Comparison of ENCODE assay signal across 29 cellular contexts in genomic region chr10:34506773-34507172, GRCh38.
A peak's percentile ranks its signal among the peaks of the same experiment; 100 is the strongest.
DNase-seq lines count a peak whose midpoint lies in the region; ATAC-seq and TF ChIP-seq lines count a peak whose summit lies in the region.
"Had no signal": no experiment of that assay in that cellular context is flagged by ENCODE, and none has a peak within 500 bp of the region (broad histone marks: within the 10 kb centered on the region; RNA-seq: fewer than 3 reads in every experiment).

No MANE protein-coding gene starts in this region.

- no peaks in the 10 kb centered on the region for H3K36me3 ChIP-seq in Panc1 (ENCODE audit: control insufficient read depth, insufficient read depth, low read length)
- H3K36me3 ChIP-seq in mesendoderm (ENCODE audit: control insufficient read depth, insufficient read depth, low read length) = no peaks in the 10 kb centered on the region
- H3K36me3 ChIP-seq in Caco-2 (ENCODE audit: control insufficient read depth, insufficient read depth, low read length) = no peaks in the 10 kb centered on the region
- H3K36me3 ChIP-seq in MM.1S (replicated peaks; ENCODE audit: insufficient read depth, low read length) = no peaks in the 10 kb centered on the region
- H3K36me3 ChIP-seq: ascending aorta, cardiac muscle cell, colonic mucosa, right lobe of liver, spleen had no signal

- H3K4me1 ChIP-seq in Panc1 (ENCODE audit: control insufficient read depth, insufficient read depth, low read length) (peaks cover 23% of the 10 kb centered on the region), mesendoderm (ENCODE audit: control insufficient read depth, low read depth, low read length) (peaks cover 11% of the 10 kb centered on the region), Caco-2 (0 out of 2 replicates have a peak, but pooled peaks cover 4% of the 10 kb centered on the region), MM.1S (ENCODE audit: low read length) (no peaks in the 10 kb centered on the region)
- H3K4me1 ChIP-seq: ascending aorta, colonic mucosa, parathyroid adenoma, spleen, testis had no signal

- intact Hi-C loops in Panc1 (cut with micrococcal nuclease; ENCODE audit: unreplicated experiment) (no loop called here), Caco-2 (cut with micrococcal nuclease; ENCODE audit: unreplicated experiment) (no loop called here)

- no peak overlapping the region for H3K4me3 ChIP-seq in Panc1 (ENCODE audit: low read depth in 2 of 2, low read length in 2 of 2)
- no peak overlapping the region for H3K4me3 ChIP-seq in mesendoderm (ENCODE audit: low read length)
- H3K4me3 ChIP-seq in Caco-2 (ENCODE audit: low read depth, low read length) = no peak overlapping the region
- no peak overlapping the region for H3K4me3 ChIP-seq in MM.1S (ENCODE audit: low read length)
- H3K4me3 ChIP-seq: ascending aorta, cardiac muscle cell, colonic mucosa, right lobe of liver, spleen, testis had no signal

- no peaks in the 10 kb centered on the region for H3K27me3 Mint-ChIP-seq in Caco-2 (ENCODE audit: insufficient read depth, unreplicated experiment)
- H3K27me3 Mint-ChIP-seq: activated CD4-positive, alpha-beta T cell treated with anti-CD3 and anti-CD28 coated beads, Interleukin-2, amount 10 ng/mL, durations not matched to agents 7 days and 5 days; IgD-negative memory B cell; memory B cell; stimulated activated naive CD8-positive, alpha-beta T cell treated with anti-CD3 and anti-CD28 coated beads, Interleukin-15, Interleukin-2, amounts not matched to agents 100 ng/mL and 50 ng/mL, for 24 hours had no signal

- CTCF ChIA-PET in Panc1 (lab: Charles Lee) = no interaction called here
- CTCF ChIA-PET in Caco-2 (lab: Charles Lee) = no interaction called here

- no peaks in the 10 kb centered on the region for H3K36me3 Mint-ChIP-seq in Caco-2 (ENCODE audit: insufficient read depth, unreplicated experiment)
- H3K36me3 Mint-ChIP-seq: memory B cell had no signal

- no peak overlapping the region for H3K27ac Mint-ChIP-seq in Caco-2 (ENCODE audit: unreplicated experiment)
- H3K27ac Mint-ChIP-seq: activated CD4-positive, alpha-beta T cell treated with anti-CD3 and anti-CD28 coated beads, Interleukin-2, amount 10 ng/mL, durations not matched to agents 7 days and 5 days; IgD-negative memory B cell; memory B cell; stimulated activated naive CD8-positive, alpha-beta T cell treated with anti-CD3 and anti-CD28 coated beads, Interleukin-15, Interleukin-2, amounts not matched to agents 100 ng/mL and 50 ng/mL, for 24 hours had no signal

- H3K4me2 ChIP-seq in mesendoderm (ENCODE audit: low read length) (no peak overlapping the region), MM.1S (ENCODE audit: low read depth, low read length) (no peak overlapping the region)

- no peak overlapping the region for H3K4ac ChIP-seq in mesendoderm (ENCODE audit: low read depth, low read length)

- BruUV-seq in Panc1 (replicated peaks; lab: Mats Ljungman, UMichigan) (no TSS peak), Caco-2 (replicated peaks; lab: Mats Ljungman, UMichigan) (no TSS peak)

- POLR2A ChIA-PET in Panc1 (lab: Charles Lee) (no interaction called here), Caco-2 (lab: Charles Lee) (no interaction called here)

- H3K9ac ChIP-seq in mesendoderm (ENCODE audit: low read length) = no peak overlapping the region
- H3K9ac ChIP-seq in MM.1S (ENCODE audit: low read length) = no peak overlapping the region
- H3K9ac ChIP-seq: parathyroid adenoma had no signal

- H4K8ac ChIP-seq in mesendoderm (ENCODE audit: low read depth, low read length) = no peak overlapping the region

- no peak for ATAC-seq in Panc1
- no peak for ATAC-seq in GM21367 (IDR thresholded peaks at IDR 0.05; ENCODE audit: unreplicated experiment)
- ATAC-seq: activated T-cell treated with anti-CD3 and anti-CD28 coated beads, Interleukin-2, amount 50 U/mL, for 4 hours had no signal

- peaks cover 6% of the 10 kb centered on the region for H3K79me1 ChIP-seq in mesendoderm (ENCODE audit: low read length)

- in situ Hi-C loops in Panc1 (cut with HindIII; ENCODE audit: low pct_unique_long_range_greater_than_20kb, low sequenced_read_pairs) = no loop called here

- H3K4me3 Mint-ChIP-seq in Caco-2 (ENCODE audit: unreplicated experiment) = no peak overlapping the region
- H3K4me3 Mint-ChIP-seq: activated CD4-positive, alpha-beta T cell treated with anti-CD3 and anti-CD28 coated beads, Interleukin-2, amount 10 ng/mL, durations not matched to agents 7 days and 5 days; activated T-cell treated with anti-CD3 and anti-CD28 coated beads, Interleukin-2, amount 50 U/mL, for 4 hours; IgD-negative memory B cell; memory B cell; stimulated activated naive CD8-positive, alpha-beta T cell treated with anti-CD3 and anti-CD28 coated beads, Interleukin-15, Interleukin-2, amounts not matched to agents 100 ng/mL and 50 ng/mL, for 24 hours had no signal

- no peak overlapping the region for H2BK120ac ChIP-seq in mesendoderm (ENCODE audit: low read depth, low read length)

- no peaks in the 10 kb centered on the region for H3F3A ChIP-seq in MM.1S (ENCODE audit: insufficient read depth, low read length)

- DNase-seq in NCI-H1105 (lab: John Stamatoyannopoulos, UW) = peak; percentile 48
- peak; percentile 34 for DNase-seq in NCI-H2081 treated with DMSO at 0.1 percent for 48 hours (lab: John Stamatoyannopoulos, UW)
- no peak for DNase-seq in Panc1 (ENCODE audit: low read depth, low spot score)
- DNase-seq in mesendoderm = peak; percentile 84
- DNase-seq in activated CD8-positive, alpha-beta memory T cell treated with anti-CD3 and anti-CD28 coated beads, Interleukin-2, amount 50 U/mL, for 4 hours = no peak
- no peak for DNase-seq in Caco-2
- DNase-seq in MM.1S = no peak
- DNase-seq: activated CD4-positive, alpha-beta T cell treated with anti-CD3 and anti-CD28 coated beads, Interleukin-2, amount 10 ng/mL, durations not matched to agents 7 days and 5 days; activated gamma-delta T cell; activated T-cell treated with anti-CD3 and anti-CD28 coated beads, Interleukin-2, amount 50 U/mL, for 4 hours; C1 segment of cervical spinal cord; colonic mucosa; effector CD8-positive, alpha-beta T cell; erythroblast; GF-D8; NCI-H1048; NCI-H226; right lobe of liver; spleen; stimulated activated CD4-positive, alpha-beta T cell treated with anti-CD3 and anti-CD28 coated beads, Interleukin-2, amount 100 ng/mL, for 24 hours; stimulated activated CD8-positive, alpha-beta memory T cell treated with anti-CD3 and anti-CD28 coated beads, Interleukin-4, amount 100 ng/mL, for 48 hours; testis had no signal

- no peaks in the 10 kb centered on the region for H3K9me2 ChIP-seq in MM.1S (replicated peaks; ENCODE audit: insufficient read depth, low read length)

- H2AK5ac ChIP-seq in mesendoderm (ENCODE audit: low read length) = no peak overlapping the region

- no peaks in the 10 kb centered on the region for H3K9me3 Mint-ChIP-seq in Caco-2 (ENCODE audit: unreplicated experiment)
- H3K9me3 Mint-ChIP-seq: activated CD4-positive, alpha-beta T cell treated with anti-CD3 and anti-CD28 coated beads, Interleukin-2, amount 10 ng/mL, durations not matched to agents 7 days and 5 days; activated T-cell treated with anti-CD3 and anti-CD28 coated beads, Interleukin-2, amount 50 U/mL, for 4 hours; memory B cell; stimulated activated naive CD8-positive, alpha-beta T cell treated with anti-CD3 and anti-CD28 coated beads, Interleukin-15, Interleukin-2, amounts not matched to agents 100 ng/mL and 50 ng/mL, for 24 hours had no signal

- H3K79me2 ChIP-seq in mesendoderm (ENCODE audit: control insufficient read depth, insufficient read depth, low read length) = no peaks in the 10 kb centered on the region
- H3K79me2 ChIP-seq in MM.1S (ENCODE audit: low read length) = peaks cover 22% of the 10 kb centered on the region
- H3K79me2 ChIP-seq: parathyroid adenoma had no signal

- no peaks in the 10 kb centered on the region for H3K27me3 ChIP-seq in Panc1 (ENCODE audit: control insufficient read depth, insufficient read depth, low read length)
- H3K27me3 ChIP-seq in mesendoderm (ENCODE audit: insufficient read depth, low read length, poor library complexity) = no peaks in the 10 kb centered on the region
- no peaks in the 10 kb centered on the region for H3K27me3 ChIP-seq in Caco-2 (replicated peaks; ENCODE audit: control insufficient read depth, insufficient read depth, low read length)
- no peaks in the 10 kb centered on the region for H3K27me3 ChIP-seq in MM.1S (replicated peaks; ENCODE audit: insufficient read depth, low read length)
- H3K27me3 ChIP-seq: ascending aorta, cardiac muscle cell, colonic mucosa, right lobe of liver, spleen, testis had no signal

- no peak overlapping the region for H3K56ac ChIP-seq in mesendoderm (ENCODE audit: low read length)

- H4K5ac ChIP-seq in mesendoderm (ENCODE audit: low read length) = no peak overlapping the region

- peaks cover 11% of the 10 kb centered on the region for H3K4me1 Mint-ChIP-seq in Caco-2 (ENCODE audit: low read depth, unreplicated experiment)
- H3K4me1 Mint-ChIP-seq: activated CD4-positive, alpha-beta T cell treated with anti-CD3 and anti-CD28 coated beads, Interleukin-2, amount 10 ng/mL, durations not matched to agents 7 days and 5 days; IgD-negative memory B cell; memory B cell had no signal

- no peak overlapping the region for H2AFZ ChIP-seq in MM.1S (ENCODE audit: low read length)
- H2AFZ ChIP-seq: parathyroid adenoma had no signal

- no peak overlapping the region for H2BK5ac ChIP-seq in mesendoderm (ENCODE audit: low read length)

- WGBS in mesendoderm (ENCODE audit: extremely low coverage, insufficient coverage, low lambda C conversion rate) = no CpG with 5 or more reads among the region's 4 CpGs

- no peak overlapping the region for H2BK15ac ChIP-seq in mesendoderm (replicated peaks; ENCODE audit: low read depth)

- no peak overlapping the region for H3K23ac ChIP-seq in mesendoderm (ENCODE audit: low read length)

- H3K9me3 ChIP-seq in Panc1 (ENCODE audit: control insufficient read depth, insufficient read depth, low read depth, low read length) = no peaks in the 10 kb centered on the region
- no peaks in the 10 kb centered on the region for H3K9me3 ChIP-seq in Caco-2
- H3K9me3 ChIP-seq in MM.1S (replicated peaks; ENCODE audit: insufficient read depth, low read length) = no peaks in the 10 kb centered on the region
- H3K9me3 ChIP-seq: ascending aorta, colonic mucosa, right lobe of liver, spleen, testis had no signal

- H4K20me1 ChIP-seq in MM.1S (ENCODE audit: insufficient read depth, low read length) = no peaks in the 10 kb centered on the region

- no peak overlapping the region for H3K18ac ChIP-seq in mesendoderm (ENCODE audit: low read length)

- H3K27ac ChIP-seq in Panc1 (ENCODE audit: low read length) (peak overlapping the region; percentile 34), mesendoderm (ENCODE audit: low read depth, low read length) (no peak overlapping the region), MM.1S (ENCODE audit: low read length) (no peak overlapping the region)
- H3K27ac ChIP-seq: ascending aorta, cardiac muscle cell, colonic mucosa, parathyroid adenoma, right lobe of liver, spleen, testis had no signal

- TF ChIP-seq CTCF in Panc1 (IDR thresholded peaks at IDR 0.05) (no peak), Caco-2 (IDR thresholded peaks at IDR 0.05; ENCODE audit: insufficient read depth in 1 of 2, low read depth in 1 of 2, low read length in 1 of 2, severe bottlenecking in 1 of 2, unreplicated experiment in 1 of 2) (no peak), MM.1S (IDR thresholded peaks at IDR 0.05; ENCODE audit: low read length) (no peak)

Comparison
In these comparisons a context has a peak if more than half of its experiments do, and no peak if none do; other contexts are left out.
1. DNase-seq: peak in NCI-H1105 (single experiment), NCI-H2081 treated with DMSO at 0.1 percent for 48 hours (single experiment) and mesendoderm (single experiment); none in Panc1 (single experiment), activated CD8-positive, alpha-beta memory T cell treated with anti-CD3 and anti-CD28 coated beads, Interleukin-2, amount 50 U/mL, for 4 hours (single experiment), Caco-2 (0 of 2) and MM.1S (single experiment).